1 cellular context compared by ENCODE assay signal in the genomic region with DNA sequence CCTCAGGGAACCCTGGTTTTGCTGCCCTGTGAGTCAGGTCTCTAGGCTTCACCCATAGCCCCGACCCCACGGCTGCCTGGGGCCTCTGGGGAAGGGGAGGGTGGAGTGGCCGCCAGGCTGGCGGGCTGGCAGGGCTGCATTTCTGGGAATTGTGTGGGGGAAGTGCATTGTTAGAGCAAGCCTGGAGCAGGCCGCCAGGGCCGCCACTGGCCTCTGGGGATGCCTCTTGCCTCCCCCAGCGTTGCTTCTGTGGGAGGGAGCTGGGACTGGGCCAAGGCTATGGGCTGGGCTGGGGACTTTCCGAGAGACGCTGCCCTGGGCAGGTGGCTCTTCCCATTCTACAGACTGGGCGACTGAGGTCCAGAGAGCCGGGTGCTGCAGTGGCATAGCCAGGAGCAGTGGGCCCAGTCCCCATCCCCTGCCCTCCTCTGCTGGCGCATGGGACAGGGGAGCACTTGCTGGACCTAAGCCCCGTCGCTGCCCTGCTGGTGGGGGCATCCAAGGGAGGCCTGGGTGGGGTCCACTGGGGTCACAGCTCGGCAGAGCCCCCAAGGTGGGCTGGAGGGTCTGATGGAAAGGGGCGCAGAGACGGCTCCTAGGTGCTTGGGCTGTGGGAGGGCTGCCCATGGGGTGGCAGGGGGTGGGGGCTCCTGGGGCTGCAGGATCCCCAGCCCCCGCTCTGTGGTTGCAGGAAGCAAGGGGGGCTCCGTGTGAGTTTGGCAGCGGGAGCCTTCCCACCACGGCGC.
TF ChIP-seq lines count a peak whose summit lies in the region.

No MANE protein-coding gene starts in this region.

TF ChIP-seq in HepG2, 621 proteins besides CTCF, POLR2A, EP300 and RAD21 (continued from another document and continues in another):
- TF ChIP-seq, protein P1, sequence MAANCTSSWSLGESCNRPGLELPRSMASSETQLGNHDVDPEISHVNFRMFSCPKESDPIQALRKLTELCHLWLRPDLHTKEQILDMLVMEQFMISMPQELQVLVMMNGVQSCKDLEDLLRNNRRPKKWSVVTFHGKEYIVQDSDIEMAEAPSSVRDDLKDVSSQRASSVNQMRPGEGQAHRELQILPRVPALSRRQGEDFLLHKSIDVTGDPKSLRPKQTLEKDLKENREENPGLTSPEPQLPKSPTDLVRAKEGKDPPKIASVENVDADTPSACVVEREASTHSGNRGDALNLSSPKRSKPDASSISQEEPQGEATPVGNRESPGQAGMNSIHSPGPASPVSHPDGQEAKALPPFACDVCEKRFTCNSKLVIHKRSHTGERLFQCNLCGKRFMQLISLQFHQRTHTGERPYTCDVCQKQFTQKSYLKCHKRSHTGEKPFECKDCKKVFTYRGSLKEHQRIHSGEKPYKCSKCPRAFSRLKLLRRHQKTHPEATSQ (CRISPR knock-in tag; IDR thresholded peaks at IDR 0.05; ENCODE audit: borderline replicate concordance), result no peak
- TF ChIP-seq, protein P2, sequence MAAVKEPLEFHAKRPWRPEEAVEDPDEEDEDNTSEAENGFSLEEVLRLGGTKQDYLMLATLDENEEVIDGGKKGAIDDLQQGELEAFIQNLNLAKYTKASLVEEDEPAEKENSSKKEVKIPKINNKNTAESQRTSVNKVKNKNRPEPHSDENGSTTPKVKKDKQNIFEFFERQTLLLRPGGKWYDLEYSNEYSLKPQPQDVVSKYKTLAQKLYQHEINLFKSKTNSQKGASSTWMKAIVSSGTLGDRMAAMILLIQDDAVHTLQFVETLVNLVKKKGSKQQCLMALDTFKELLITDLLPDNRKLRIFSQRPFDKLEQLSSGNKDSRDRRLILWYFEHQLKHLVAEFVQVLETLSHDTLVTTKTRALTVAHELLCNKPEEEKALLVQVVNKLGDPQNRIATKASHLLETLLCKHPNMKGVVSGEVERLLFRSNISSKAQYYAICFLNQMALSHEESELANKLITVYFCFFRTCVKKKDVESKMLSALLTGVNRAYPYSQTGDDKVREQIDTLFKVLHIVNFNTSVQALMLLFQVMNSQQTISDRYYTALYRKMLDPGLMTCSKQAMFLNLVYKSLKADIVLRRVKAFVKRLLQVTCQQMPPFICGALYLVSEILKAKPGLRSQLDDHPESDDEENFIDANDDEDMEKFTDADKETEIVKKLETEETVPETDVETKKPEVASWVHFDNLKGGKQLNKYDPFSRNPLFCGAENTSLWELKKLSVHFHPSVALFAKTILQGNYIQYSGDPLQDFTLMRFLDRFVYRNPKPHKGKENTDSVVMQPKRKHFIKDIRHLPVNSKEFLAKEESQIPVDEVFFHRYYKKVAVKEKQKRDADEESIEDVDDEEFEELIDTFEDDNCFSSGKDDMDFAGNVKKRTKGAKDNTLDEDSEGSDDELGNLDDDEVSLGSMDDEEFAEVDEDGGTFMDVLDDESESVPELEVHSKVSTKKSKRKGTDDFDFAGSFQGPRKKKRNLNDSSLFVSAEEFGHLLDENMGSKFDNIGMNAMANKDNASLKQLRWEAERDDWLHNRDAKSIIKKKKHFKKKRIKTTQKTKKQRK (IDR thresholded peaks at IDR 0.05; ENCODE audit: low read length), result no peak
- TF ChIP-seq TBP (CRISPR knock-in tag; IDR thresholded peaks at IDR 0.05) (0 out of 2 replicates have a peak, but pooled peaks have one; percentile 29), MED8 (CRISPR knock-in tag; IDR thresholded peaks at IDR 0.05; ENCODE audit: insufficient replicate concordance) (peak; percentile 40), ZNF749 (CRISPR knock-in tag; IDR thresholded peaks at IDR 0.05; ENCODE audit: borderline replicate concordance) (peak; percentile 57; the same call in 1 of the 2 replicates), ZNF468 (CRISPR knock-in tag; IDR thresholded peaks at IDR 0.05) (peak; percentile 94; the same call in 1 of the 2 replicates), RBAK (CRISPR knock-in tag; IDR thresholded peaks at IDR 0.05) (peak; percentile 25; the same call in 1 of the 2 replicates), REXO4 (CRISPR knock-in tag; IDR thresholded peaks at IDR 0.05; ENCODE audit: borderline replicate concordance) (peak; percentile 50; the same call in 1 of the 2 replicates), ZNF850 (CRISPR knock-in tag; conservative IDR thresholded peaks at IDR 0.05) (no peak), ZNF44 (CRISPR knock-in tag; IDR thresholded peaks at IDR 0.05) (no peak), GZF1 (CRISPR knock-in tag; IDR thresholded peaks at IDR 0.05) (no peak), TEAD2 (CRISPR knock-in tag; IDR thresholded peaks at IDR 0.05) (no peak), NCOA2 (CRISPR knock-in tag; IDR thresholded peaks at IDR 0.05) (peak; percentile 88), ZNF781 (CRISPR knock-in tag; IDR thresholded peaks at IDR 0.05; ENCODE audit: borderline replicate concordance, not compliant biosample characterization) (peak; percentile 37), ZNF451 (CRISPR knock-in tag; IDR thresholded peaks at IDR 0.05) (no peak; the same call in 1 of the 2 replicates), GATAD2A (CRISPR knock-in tag; IDR thresholded peaks at IDR 0.05) (peak; percentile 68), RFX3 (CRISPR knock-in tag; IDR thresholded peaks at IDR 0.05) (no peak; the same call in 1 of the 2 replicates), ZSCAN22 (CRISPR knock-in tag; IDR thresholded peaks at IDR 0.05) (no peak), JDP2 (CRISPR knock-in tag; IDR thresholded peaks at IDR 0.05; ENCODE audit: borderline replicate concordance) (no peak), ZNF234 (CRISPR knock-in tag; conservative IDR thresholded peaks at IDR 0.05) (no peak), TCF7 (IDR thresholded peaks at IDR 0.05; ENCODE audit: low read depth) (no peak), FOSL1 (CRISPR knock-in tag; IDR thresholded peaks at IDR 0.05; ENCODE audit: borderline replicate concordance) (no peak), ZNF713 (CRISPR knock-in tag; IDR thresholded peaks at IDR 0.05) (0 out of 2 replicates have a peak, but pooled peaks have one; percentile 26), MTA1 (CRISPR knock-in tag; IDR thresholded peaks at IDR 0.05; ENCODE audit: borderline replicate concordance) (peak; percentile 59; the same call in 1 of the 2 replicates), SMYD3 (CRISPR knock-in tag; IDR thresholded peaks at IDR 0.05) (no peak), ZFP82 (CRISPR knock-in tag; IDR thresholded peaks at IDR 0.05; ENCODE audit: borderline replicate concordance) (no peak), SIN3A (IDR thresholded peaks at IDR 0.05; ENCODE audit: borderline replicate concordance, low read depth, low read length) (no peak), GABPB1 (CRISPR knock-in tag; IDR thresholded peaks at IDR 0.05) (peak; percentile 67)
- TF ChIP-seq, protein P3, sequence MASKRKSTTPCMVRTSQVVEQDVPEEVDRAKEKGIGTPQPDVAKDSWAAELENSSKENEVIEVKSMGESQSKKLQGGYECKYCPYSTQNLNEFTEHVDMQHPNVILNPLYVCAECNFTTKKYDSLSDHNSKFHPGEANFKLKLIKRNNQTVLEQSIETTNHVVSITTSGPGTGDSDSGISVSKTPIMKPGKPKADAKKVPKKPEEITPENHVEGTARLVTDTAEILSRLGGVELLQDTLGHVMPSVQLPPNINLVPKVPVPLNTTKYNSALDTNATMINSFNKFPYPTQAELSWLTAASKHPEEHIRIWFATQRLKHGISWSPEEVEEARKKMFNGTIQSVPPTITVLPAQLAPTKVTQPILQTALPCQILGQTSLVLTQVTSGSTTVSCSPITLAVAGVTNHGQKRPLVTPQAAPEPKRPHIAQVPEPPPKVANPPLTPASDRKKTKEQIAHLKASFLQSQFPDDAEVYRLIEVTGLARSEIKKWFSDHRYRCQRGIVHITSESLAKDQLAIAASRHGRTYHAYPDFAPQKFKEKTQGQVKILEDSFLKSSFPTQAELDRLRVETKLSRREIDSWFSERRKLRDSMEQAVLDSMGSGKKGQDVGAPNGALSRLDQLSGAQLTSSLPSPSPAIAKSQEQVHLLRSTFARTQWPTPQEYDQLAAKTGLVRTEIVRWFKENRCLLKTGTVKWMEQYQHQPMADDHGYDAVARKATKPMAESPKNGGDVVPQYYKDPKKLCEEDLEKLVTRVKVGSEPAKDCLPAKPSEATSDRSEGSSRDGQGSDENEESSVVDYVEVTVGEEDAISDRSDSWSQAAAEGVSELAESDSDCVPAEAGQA (IDR thresholded peaks at IDR 0.05; ENCODE audit: low read depth), result peak; percentile 30; the same call in 1 of the 2 replicates
- TF ChIP-seq, protein P3 (CRISPR knock-in tag; IDR thresholded peaks at IDR 0.05; ENCODE audit: borderline replicate concordance), result no peak
- TF ChIP-seq, protein P4, sequence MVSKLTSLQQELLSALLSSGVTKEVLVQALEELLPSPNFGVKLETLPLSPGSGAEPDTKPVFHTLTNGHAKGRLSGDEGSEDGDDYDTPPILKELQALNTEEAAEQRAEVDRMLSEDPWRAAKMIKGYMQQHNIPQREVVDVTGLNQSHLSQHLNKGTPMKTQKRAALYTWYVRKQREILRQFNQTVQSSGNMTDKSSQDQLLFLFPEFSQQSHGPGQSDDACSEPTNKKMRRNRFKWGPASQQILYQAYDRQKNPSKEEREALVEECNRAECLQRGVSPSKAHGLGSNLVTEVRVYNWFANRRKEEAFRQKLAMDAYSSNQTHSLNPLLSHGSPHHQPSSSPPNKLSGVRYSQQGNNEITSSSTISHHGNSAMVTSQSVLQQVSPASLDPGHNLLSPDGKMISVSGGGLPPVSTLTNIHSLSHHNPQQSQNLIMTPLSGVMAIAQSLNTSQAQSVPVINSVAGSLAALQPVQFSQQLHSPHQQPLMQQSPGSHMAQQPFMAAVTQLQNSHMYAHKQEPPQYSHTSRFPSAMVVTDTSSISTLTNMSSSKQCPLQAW (CRISPR knock-in tag; IDR thresholded peaks at IDR 0.05), result no peak
- TF ChIP-seq, protein P5, sequence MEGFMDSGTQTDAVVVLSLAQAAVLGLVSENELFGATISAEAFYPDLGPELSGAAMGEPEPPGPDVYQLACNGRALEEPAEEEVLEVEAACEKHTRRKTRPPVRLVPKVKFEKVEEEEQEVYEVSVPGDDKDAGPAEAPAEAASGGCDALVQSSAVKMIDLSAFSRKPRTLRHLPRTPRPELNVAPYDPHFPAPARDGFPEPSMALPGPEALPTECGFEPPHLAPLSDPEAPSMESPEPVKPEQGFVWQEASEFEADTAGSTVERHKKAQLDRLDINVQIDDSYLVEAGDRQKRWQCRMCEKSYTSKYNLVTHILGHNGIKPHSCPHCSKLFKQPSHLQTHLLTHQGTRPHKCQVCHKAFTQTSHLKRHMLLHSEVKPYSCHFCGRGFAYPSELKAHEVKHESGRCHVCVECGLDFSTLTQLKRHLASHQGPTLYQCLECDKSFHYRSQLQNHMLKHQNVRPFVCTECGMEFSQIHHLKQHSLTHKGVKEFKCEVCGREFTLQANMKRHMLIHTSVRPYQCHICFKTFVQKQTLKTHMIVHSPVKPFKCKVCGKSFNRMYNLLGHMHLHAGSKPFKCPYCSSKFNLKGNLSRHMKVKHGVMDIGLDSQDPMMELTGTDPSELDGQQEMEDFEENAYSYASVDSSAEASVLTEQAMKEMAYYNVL (CRISPR knock-in tag; IDR thresholded peaks at IDR 0.05; ENCODE audit: borderline replicate concordance), result peak; percentile 65; the same call in 1 of the 2 replicates
- TF ChIP-seq, protein P6, sequence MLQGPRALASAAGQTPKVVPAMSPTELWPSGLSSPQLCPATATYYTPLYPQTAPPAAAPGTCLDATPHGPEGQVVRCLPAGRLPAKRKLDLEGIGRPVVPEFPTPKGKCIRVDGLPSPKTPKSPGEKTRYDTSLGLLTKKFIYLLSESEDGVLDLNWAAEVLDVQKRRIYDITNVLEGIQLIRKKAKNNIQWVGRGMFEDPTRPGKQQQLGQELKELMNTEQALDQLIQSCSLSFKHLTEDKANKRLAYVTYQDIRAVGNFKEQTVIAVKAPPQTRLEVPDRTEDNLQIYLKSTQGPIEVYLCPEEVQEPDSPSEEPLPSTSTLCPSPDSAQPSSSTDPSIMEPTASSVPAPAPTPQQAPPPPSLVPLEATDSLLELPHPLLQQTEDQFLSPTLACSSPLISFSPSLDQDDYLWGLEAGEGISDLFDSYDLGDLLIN (CRISPR knock-in tag; IDR thresholded peaks at IDR 0.05; ENCODE audit: borderline replicate concordance), result no peak
- TF ChIP-seq, protein P7, sequence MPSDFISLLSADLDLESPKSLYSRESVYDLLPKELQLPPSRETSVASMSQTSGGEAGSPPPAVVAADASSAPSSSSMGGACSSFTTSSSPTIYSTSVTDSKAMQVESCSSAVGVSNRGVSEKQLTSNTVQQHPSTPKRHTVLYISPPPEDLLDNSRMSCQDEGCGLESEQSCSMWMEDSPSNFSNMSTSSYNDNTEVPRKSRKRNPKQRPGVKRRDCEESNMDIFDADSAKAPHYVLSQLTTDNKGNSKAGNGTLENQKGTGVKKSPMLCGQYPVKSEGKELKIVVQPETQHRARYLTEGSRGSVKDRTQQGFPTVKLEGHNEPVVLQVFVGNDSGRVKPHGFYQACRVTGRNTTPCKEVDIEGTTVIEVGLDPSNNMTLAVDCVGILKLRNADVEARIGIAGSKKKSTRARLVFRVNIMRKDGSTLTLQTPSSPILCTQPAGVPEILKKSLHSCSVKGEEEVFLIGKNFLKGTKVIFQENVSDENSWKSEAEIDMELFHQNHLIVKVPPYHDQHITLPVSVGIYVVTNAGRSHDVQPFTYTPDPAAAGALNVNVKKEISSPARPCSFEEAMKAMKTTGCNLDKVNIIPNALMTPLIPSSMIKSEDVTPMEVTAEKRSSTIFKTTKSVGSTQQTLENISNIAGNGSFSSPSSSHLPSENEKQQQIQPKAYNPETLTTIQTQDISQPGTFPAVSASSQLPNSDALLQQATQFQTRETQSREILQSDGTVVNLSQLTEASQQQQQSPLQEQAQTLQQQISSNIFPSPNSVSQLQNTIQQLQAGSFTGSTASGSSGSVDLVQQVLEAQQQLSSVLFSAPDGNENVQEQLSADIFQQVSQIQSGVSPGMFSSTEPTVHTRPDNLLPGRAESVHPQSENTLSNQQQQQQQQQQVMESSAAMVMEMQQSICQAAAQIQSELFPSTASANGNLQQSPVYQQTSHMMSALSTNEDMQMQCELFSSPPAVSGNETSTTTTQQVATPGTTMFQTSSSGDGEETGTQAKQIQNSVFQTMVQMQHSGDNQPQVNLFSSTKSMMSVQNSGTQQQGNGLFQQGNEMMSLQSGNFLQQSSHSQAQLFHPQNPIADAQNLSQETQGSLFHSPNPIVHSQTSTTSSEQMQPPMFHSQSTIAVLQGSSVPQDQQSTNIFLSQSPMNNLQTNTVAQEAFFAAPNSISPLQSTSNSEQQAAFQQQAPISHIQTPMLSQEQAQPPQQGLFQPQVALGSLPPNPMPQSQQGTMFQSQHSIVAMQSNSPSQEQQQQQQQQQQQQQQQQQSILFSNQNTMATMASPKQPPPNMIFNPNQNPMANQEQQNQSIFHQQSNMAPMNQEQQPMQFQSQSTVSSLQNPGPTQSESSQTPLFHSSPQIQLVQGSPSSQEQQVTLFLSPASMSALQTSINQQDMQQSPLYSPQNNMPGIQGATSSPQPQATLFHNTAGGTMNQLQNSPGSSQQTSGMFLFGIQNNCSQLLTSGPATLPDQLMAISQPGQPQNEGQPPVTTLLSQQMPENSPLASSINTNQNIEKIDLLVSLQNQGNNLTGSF (CRISPR knock-in tag; IDR thresholded peaks at IDR 0.05), result no peak; the same call in 1 of the 2 replicates
